ENCODE assay signal across 17 cellular contexts in genomic region chr10:48557511-48558123, GRCh38. TPM values are rescaled to one million over a fixed set of nuclear protein-coding genes. Genes with fewer than 3 reads are reported as not detected.
DNase-seq lines count a peak whose midpoint lies in the region; ATAC-seq and TF ChIP-seq lines count a peak whose summit lies in the region.
"Had no signal": no experiment of that assay in that cellular context is flagged by ENCODE, and none has a peak within 500 bp of the region (broad histone marks: within the 10 kb centered on the region; RNA-seq: fewer than 3 reads in every experiment).

No MANE protein-coding gene starts in this region.

- H3K4me3 Mint-ChIP-seq in activated CD8-positive, alpha-beta memory T cell treated with anti-CD3 and anti-CD28 coated beads, Interleukin-2, amount 10 ng/mL, durations not matched to agents 7 days and 5 days, result no peak overlapping the region
- no peak overlapping the region for H3K4me3 Mint-ChIP-seq in stimulated activated memory B cell treated with anti-CD40 and anti-IgM and Interleukin-4, amounts not matched to agents 10 μg/mL and 1 μg/mL and 100 μg/mL, for 72 hours
- H3K4me3 Mint-ChIP-seq in chondrocyte (ENCODE audit: unreplicated experiment), result no peak overlapping the region
- H3K4me3 Mint-ChIP-seq: IgD-negative memory B cell had no signal

- no peak for ATAC-seq in activated CD8-positive, alpha-beta memory T cell treated with anti-CD3 and anti-CD28 coated beads, Interleukin-2, amount 10 ng/mL, durations not matched to agents 7 days and 5 days
- no peak for ATAC-seq in stimulated activated memory B cell treated with anti-CD40 and anti-IgM and Interleukin-4, amounts not matched to agents 10 μg/mL and 1 μg/mL and 100 μg/mL, for 72 hours
- ATAC-seq in HG02642 (IDR thresholded peaks at IDR 0.05; ENCODE audit: poor library complexity, unreplicated experiment), result no peak

- no peak overlapping the region for H3K4me3 ChIP-seq in foreskin fibroblast (ENCODE audit: low read depth in 1 of 2, low read length in 2 of 2)
- H3K4me3 ChIP-seq: HAP-1 had no signal

- no peak overlapping the region for H3K27ac Mint-ChIP-seq in activated CD8-positive, alpha-beta memory T cell treated with anti-CD3 and anti-CD28 coated beads, Interleukin-2, amount 10 ng/mL, durations not matched to agents 7 days and 5 days
- H3K27ac Mint-ChIP-seq in stimulated activated memory B cell treated with anti-CD40 and anti-IgM and Interleukin-4, amounts not matched to agents 10 μg/mL and 1 μg/mL and 100 μg/mL, for 72 hours, result peak overlapping the region; percentile 36
- no peak overlapping the region for H3K27ac Mint-ChIP-seq in chondrocyte (ENCODE audit: unreplicated experiment)
- H3K27ac Mint-ChIP-seq: IgD-negative memory B cell had no signal

- H3K27me3 Mint-ChIP-seq in activated CD8-positive, alpha-beta memory T cell treated with anti-CD3 and anti-CD28 coated beads, Interleukin-2, amount 10 ng/mL, durations not matched to agents 7 days and 5 days, result peaks cover 5% of the 10 kb centered on the region
- H3K27me3 Mint-ChIP-seq in stimulated activated memory B cell treated with anti-CD40 and anti-IgM and Interleukin-4, amounts not matched to agents 10 μg/mL and 1 μg/mL and 100 μg/mL, for 72 hours, result no peaks in the 10 kb centered on the region
- H3K27me3 Mint-ChIP-seq in chondrocyte (ENCODE audit: low read depth), result no peaks in the 10 kb centered on the region
- H3K27me3 Mint-ChIP-seq: IgD-negative memory B cell had no signal

- no peaks in the 10 kb centered on the region for H3K36me3 Mint-ChIP-seq in activated CD8-positive, alpha-beta memory T cell treated with anti-CD3 and anti-CD28 coated beads, Interleukin-2, amount 10 ng/mL, durations not matched to agents 7 days and 5 days
- H3K36me3 Mint-ChIP-seq in stimulated activated memory B cell treated with anti-CD40 and anti-IgM and Interleukin-4, amounts not matched to agents 10 μg/mL and 1 μg/mL and 100 μg/mL, for 72 hours, result no peaks in the 10 kb centered on the region
- H3K36me3 Mint-ChIP-seq in chondrocyte (ENCODE audit: low read depth), result no peaks in the 10 kb centered on the region
- H3K36me3 Mint-ChIP-seq: IgD-negative memory B cell had no signal

- DNase-seq in AG20443 (ENCODE audit: low spot score) (peak; percentile 29), foreskin fibroblast (peak; percentile 30 to 57), chondrocyte (ENCODE audit: low spot score) (no peak)
- peak; percentile 21 for DNase-seq in activated CD8-positive, alpha-beta memory T cell treated with anti-CD3 and anti-CD28 coated beads, Interleukin-2, amount 10 ng/mL, durations not matched to agents 7 days and 5 days
- DNase-seq in activated CD4-positive, alpha-beta T cell treated with anti-CD3 and anti-CD28 coated beads, Interleukin-2, amount 50 U/mL, for 1 hour, result no peak
- DNase-seq: Caco-2, DMS153, Kasumi-1, MM.1S, NCI-H1105, NCI-H1694 treated with DMSO at 0.1 percent for 48 hours, NCI-H226, NCI-H524 treated with DMSO at 0.1 percent for 48 hours had no signal

- CTCF ChIA-PET in activated CD8-positive, alpha-beta memory T cell treated with anti-CD3 and anti-CD28 coated beads, Interleukin-2, amount 10 ng/mL, durations not matched to agents 7 days and 5 days (lab: Charles Lee), result interaction anchor here (1.0 to 1.5 kb wide), 2 partner anchors 14 to 99 kb away, joined by 3 to 5 read pairs; no protein-coding TSS in a partner anchor

- no peaks in the 10 kb centered on the region for H3K4me1 Mint-ChIP-seq in activated CD8-positive, alpha-beta memory T cell treated with anti-CD3 and anti-CD28 coated beads, Interleukin-2, amount 10 ng/mL, durations not matched to agents 7 days and 5 days
- H3K4me1 Mint-ChIP-seq in stimulated activated memory B cell treated with anti-CD40 and anti-IgM and Interleukin-4, amounts not matched to agents 10 μg/mL and 1 μg/mL and 100 μg/mL, for 72 hours, result peaks cover 3% of the 10 kb centered on the region
- peaks cover 9% of the 10 kb centered on the region for H3K4me1 Mint-ChIP-seq in chondrocyte (ENCODE audit: low read depth)

- no peaks in the 10 kb centered on the region for H3K9me3 Mint-ChIP-seq in activated CD8-positive, alpha-beta memory T cell treated with anti-CD3 and anti-CD28 coated beads, Interleukin-2, amount 10 ng/mL, durations not matched to agents 7 days and 5 days (ENCODE audit: low read depth)
- no peaks in the 10 kb centered on the region for H3K9me3 Mint-ChIP-seq in stimulated activated memory B cell treated with anti-CD40 and anti-IgM and Interleukin-4, amounts not matched to agents 10 μg/mL and 1 μg/mL and 100 μg/mL, for 72 hours
- H3K9me3 Mint-ChIP-seq in chondrocyte (ENCODE audit: low read depth), result peaks cover 4% of the 10 kb centered on the region
- H3K9me3 Mint-ChIP-seq: IgD-negative memory B cell had no signal

- no peak for TF ChIP-seq CTCF in foreskin fibroblast (IDR thresholded peaks at IDR 0.05; ENCODE audit: low read depth, low read length)
- no peak for TF ChIP-seq CTCF in chondrocyte (IDR thresholded peaks at IDR 0.05)

RNA-seq across cellular contexts. Expression of gene ARHGAP22, which starts 47.3 kb away (rescaled TPM):
- total RNA-seq in activated CD8-positive, alpha-beta memory T cell treated with anti-CD3 and anti-CD28 coated beads, Interleukin-2, amount 10 ng/mL, durations not matched to agents 7 days and 5 days, result not detected
- total RNA-seq in chondrocyte, result 0.94 to 8.8 TPM (median 7.1 TPM) in 3 replicates

Comparison
In these comparisons a context has a peak if more than half of its experiments do, and no peak if none do; other contexts are left out.
1. DNase-seq: peak in AG20443 (single experiment), activated CD8-positive, alpha-beta memory T cell treated with anti-CD3 and anti-CD28 coated beads, Interleukin-2, amount 10 ng/mL, durations not matched to agents 7 days and 5 days (single experiment) and foreskin fibroblast (2 of 2); none in activated CD4-positive, alpha-beta T cell treated with anti-CD3 and anti-CD28 coated beads, Interleukin-2, amount 50 U/mL, for 1 hour (single experiment) and chondrocyte (single experiment).